8 cellular contexts compared by ENCODE assay signal in the genomic region with DNA sequence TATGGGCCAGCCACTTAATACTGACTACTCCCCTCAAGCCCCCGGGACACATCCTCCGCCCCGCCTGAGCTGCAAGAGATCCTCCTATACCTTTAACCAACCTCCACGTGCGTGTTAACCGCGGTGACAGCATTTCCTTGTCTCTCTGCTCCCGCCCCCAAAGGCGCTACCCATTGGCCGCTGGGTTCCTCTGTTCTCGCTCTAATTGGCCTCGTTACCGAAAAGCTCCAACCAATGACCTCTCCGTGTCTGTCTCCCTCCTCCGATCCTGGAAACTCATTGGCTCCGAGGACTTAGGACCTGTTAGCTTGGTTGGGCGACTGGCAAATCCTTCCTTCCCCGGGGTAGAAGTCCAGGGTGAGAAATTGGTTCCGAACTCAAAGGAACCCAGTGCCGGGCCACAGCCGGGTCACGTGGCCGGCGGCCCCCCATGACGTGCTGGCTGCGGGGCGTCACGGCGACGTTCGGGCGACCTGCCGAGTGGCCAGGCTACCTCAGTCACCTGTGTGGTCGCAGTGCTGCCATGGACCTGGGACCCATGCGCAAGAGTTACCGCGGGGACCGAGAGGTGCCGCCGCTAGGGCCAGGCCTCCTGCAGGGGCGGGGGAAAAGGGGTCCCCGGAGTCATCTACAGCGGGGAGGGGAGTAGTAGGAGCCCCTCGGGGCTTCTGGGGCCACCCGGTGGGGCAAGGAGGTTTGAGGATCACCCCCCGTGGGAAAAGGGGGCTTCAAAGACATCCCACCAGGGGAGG. TPM values are rescaled to one million over a fixed set of nuclear protein-coding genes. Genes with fewer than 3 reads are reported as not detected.
DNase-seq lines count a peak whose midpoint lies in the region; ATAC-seq, FAIRE-seq and TF ChIP-seq lines count a peak whose summit lies in the region.

A gene (plus strand): TSS at position 326 of the 752 bp plus-strand sequence. CDS start 105 bp downstream, at position 431.

- peak; percentile 92 for FAIRE-seq in keratinocyte (lab: Jason Lieb, UNC)

- peaks cover 17% of the 10 kb centered on the region for H3K4me1 ChIP-seq in keratinocyte (ENCODE audit: control insufficient read depth, extremely low read depth, insufficient read depth, low read length)

- peaks cover 19% of the 10 kb centered on the region for H3K79me2 ChIP-seq in keratinocyte (ENCODE audit: control insufficient read depth, insufficient read depth, low read length)

- DNase-seq in AG10803 (ENCODE audit: low read depth): peak; percentile 98
- DNase-seq in NCI-H446 treated with DMSO at 0.1 percent for 48 hours (lab: John Stamatoyannopoulos, UW): peak; percentile 97
- peak; percentile 87 for DNase-seq in activated CD4-positive, CD25-positive, alpha-beta regulatory T cell treated with anti-CD3 and anti-CD28 coated beads, Interleukin-2, amount 50 U/mL, for 72 hours
- DNase-seq in cerebellar nuclear complex (lab: John Stamatoyannopoulos, UW): peak; percentile 93 to 95
- DNase-seq in keratinocyte (ENCODE audit: low read depth, low spot score): peak; percentile 92
- peak; percentile 78 to 84 for DNase-seq in stimulated activated CD4-positive, alpha-beta T cell treated with anti-CD3 and anti-CD28 coated beads, Interleukin-15, amount 100 ng/mL, for 1 hour (ENCODE audit: low read depth in 1 of 2, low spot score in 1 of 2)

- H3K4me3 ChIP-seq in AG10803 (ENCODE audit: low read length) (peak within 1 kb of the TSS; percentile 88), keratinocyte (ENCODE audit: control insufficient read depth in 2 of 3, extremely low read depth in 1 of 3, insufficient read depth in 2 of 3, low read depth in 1 of 3, low read length in 3 of 3) (peak within 1 kb of the TSS; percentile 73 to 96 (median 91))

- peak within 1 kb of the TSS; percentile 93 for H3K4me2 ChIP-seq in keratinocyte (ENCODE audit: control insufficient read depth, extremely low read depth, insufficient read depth, low read depth, low read length)

- no peaks in the 10 kb centered on the region for H3K9me3 ChIP-seq in keratinocyte (ENCODE audit: control insufficient read depth, low read depth, low read length)

- no peaks in the 10 kb centered on the region for H3K9me1 ChIP-seq in keratinocyte (ENCODE audit: control insufficient read depth, extremely low read depth, insufficient read depth, low read length)

- peak within 1 kb of the TSS; percentile 64 for H3K27ac ChIP-seq in keratinocyte (ENCODE audit: control insufficient read depth, insufficient read depth, low read length)

- ATAC-seq in GM19035 (IDR thresholded peaks at IDR 0.05; ENCODE audit: unreplicated experiment) (peak; percentile 94), HG03354 (IDR thresholded peaks at IDR 0.05; ENCODE audit: poor library complexity, severe bottlenecking, unreplicated experiment) (peak; percentile 93)

- no peaks in the 10 kb centered on the region for H3K27me3 ChIP-seq in keratinocyte (ENCODE audit: control insufficient read depth, extremely low read depth, insufficient read depth, low read length)

- H2AFZ ChIP-seq in keratinocyte (ENCODE audit: control insufficient read depth, low read length): peak within 1 kb of the TSS; percentile 92

- dilution Hi-C loops in keratinocyte (cut with MboI; ENCODE audit: extremely low pct_ligation_motif_present, low sequenced_read_pairs): no loop called here

- TF ChIP-seq CTCF in AG10803 (conservative IDR thresholded peaks at IDR 0.05; ENCODE audit: low read length) (no peak), keratinocyte (optimal IDR thresholded peaks at IDR 0.05 in 1 of 3, IDR thresholded peaks at IDR 0.05 in 1 of 3, conservative IDR thresholded peaks at IDR 0.05 in 1 of 3; ENCODE audit: extremely low read depth in 1 of 3, insufficient read depth in 2 of 3, low read length in 3 of 3) (peak in 1 of 3 experiments; percentile 17)

- H3K9ac ChIP-seq in keratinocyte (ENCODE audit: control insufficient read depth, extremely low read depth, insufficient read depth, low read length): peak within 1 kb of the TSS; percentile 84

- no peaks in the 10 kb centered on the region for H4K20me1 ChIP-seq in keratinocyte (ENCODE audit: control insufficient read depth, extremely low read depth, insufficient read depth, low read length)

- H3K36me3 ChIP-seq in keratinocyte (ENCODE audit: control insufficient read depth in 2 of 2, extremely low read depth in 1 of 2, insufficient read depth in 2 of 2, low read length in 2 of 2): peaks cover 14 to 33% of the 10 kb centered on the region in 2 experiments

RNA-seq across cellular contexts. Expression of the gene that starts here (rescaled TPM):
- polyA plus RNA-seq in keratinocyte: 35.5 to 71.9 TPM (median 41.1 TPM) in 3 replicates
- 5.4 TPM for polyA plus RNA-seq in keratinocyte (2011; ENCODE audit: low read depth)
- polyA plus RNA-seq in keratinocyte (2011; cell fraction: cytosol; rRNA removed): 41.4 and 45.0 TPM in 2 replicates
- polyA plus RNA-seq in keratinocyte (2011; cell fraction: nucleus; rRNA removed): 31.6 and 37.0 TPM in 2 replicates
- polyA plus RNA-seq in keratinocyte (2012; ENCODE audit: low replicate concordance): 19.8 and 30.0 TPM in 2 replicates
- 54.3 to 92.5 TPM (median 80.0 TPM) in 3 replicates for polyA minus RNA-seq in keratinocyte
- 65.0 TPM for polyA minus RNA-seq in keratinocyte (2011; cell fraction: cytosol; rRNA and poly(A)+ RNA removed)
- 19.4 and 26.8 TPM in 2 replicates for polyA minus RNA-seq in keratinocyte (2011; cell fraction: nucleus; rRNA and poly(A)+ RNA removed)

Comparison
In these comparisons a context has a peak if more than half of its experiments do, and no peak if none do; other contexts are left out.
1. Peak in every context shown above with its lines: DNase-seq, ATAC-seq, H3K4me3 ChIP-seq and H3K27ac ChIP-seq.